22 cellular contexts compared by ENCODE assay signal in the genomic region with DNA sequence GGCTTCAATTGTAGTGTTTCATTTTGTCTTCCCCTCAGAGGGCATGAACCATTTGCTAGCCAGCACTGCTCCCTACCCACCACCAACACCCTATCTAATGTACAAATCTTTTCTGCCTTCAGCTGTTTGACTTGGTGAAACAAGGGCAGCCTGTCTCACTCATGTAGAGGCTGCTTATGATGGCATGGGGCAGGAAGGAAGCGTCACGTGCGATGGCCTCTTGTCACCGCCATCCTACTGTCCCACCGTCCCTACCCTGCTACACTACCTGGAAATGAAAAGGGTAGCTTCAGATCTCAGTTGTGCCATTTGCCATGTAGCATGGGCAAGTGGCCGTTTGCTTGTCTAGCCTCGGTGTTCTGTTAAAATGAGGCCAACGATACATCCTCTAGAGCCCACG. TPM values are rescaled to one million over a fixed set of nuclear protein-coding genes. Genes with fewer than 3 reads are reported as not detected.
DNase-seq lines count a peak whose midpoint lies in the region; ATAC-seq and TF ChIP-seq lines count a peak whose summit lies in the region.
"Had no signal": no experiment of that assay in that cellular context is flagged by ENCODE, and none has a peak within 500 bp of the region (broad histone marks: within the 10 kb centered on the region; RNA-seq: fewer than 3 reads in every experiment).

No MANE protein-coding gene starts in this region.

- peak overlapping the region; percentile 19 for H4K8ac ChIP-seq in mesenchymal stem cell (ENCODE audit: low read length)

- H3K4me3 ChIP-seq in left ventricle myocardium inferior = no peak overlapping the region
- no peak overlapping the region for H3K4me3 ChIP-seq in mesenchymal stem cell (ENCODE audit: insufficient read depth in 1 of 2, low read depth in 1 of 2, low read length in 2 of 2)
- H3K4me3 ChIP-seq: breast epithelium, lower lobe of right lung had no signal

- 89% methylated on average over 9 of the region's 9 CpGs for WGBS in mesenchymal stem cell

- H3K36me3 Mint-ChIP-seq in stimulated activated naive B cell treated with anti-CD40 and anti-IgM and Interleukin-4, amounts not matched to agents 10 μg/mL and 1 μg/mL and 100 μg/mL, for 72 hours = peaks cover 18 to 29% of the 10 kb centered on the region in 2 donors

- no peak for TF ChIP-seq CTCF in left ventricle myocardium inferior (IDR thresholded peaks at IDR 0.05; ENCODE audit: borderline replicate concordance)

- H3K9me3 ChIP-seq in left ventricle myocardium inferior (replicated peaks) = no peaks in the 10 kb centered on the region
- no peaks in the 10 kb centered on the region for H3K9me3 ChIP-seq in mesenchymal stem cell (ENCODE audit: control insufficient read depth, low read length)
- H3K9me3 ChIP-seq: breast epithelium, lower lobe of right lung had no signal

- no peak overlapping the region for H3K9ac ChIP-seq in mesenchymal stem cell (ENCODE audit: low read length)

- no peak overlapping the region for H3K4me2 ChIP-seq in mesenchymal stem cell (ENCODE audit: low read length, poor library complexity, severe bottlenecking)

- no peak overlapping the region for H3K4ac ChIP-seq in mesenchymal stem cell (ENCODE audit: low read depth in 1 of 2, low read length in 2 of 2)

- H3K4me3 Mint-ChIP-seq in stimulated activated naive B cell treated with anti-CD40 and anti-IgM and Interleukin-4, amounts not matched to agents 10 μg/mL and 1 μg/mL and 100 μg/mL, for 72 hours = no peak overlapping the region

- H3K23ac ChIP-seq in mesenchymal stem cell (ENCODE audit: low read length in 2 of 2) = no peak overlapping the region

- peak overlapping the region; percentile 4 for H3K27ac ChIP-seq in left ventricle myocardium inferior (replicated peaks)
- peak overlapping the region; percentile 65 for H3K27ac ChIP-seq in caudate nucleus (ENCODE audit: low read depth, low read length)
- no peak overlapping the region for H3K27ac ChIP-seq in mesenchymal stem cell (ENCODE audit: low read length, poor library complexity, severe bottlenecking)
- H3K27ac ChIP-seq: lower lobe of right lung, RWPE1 had no signal

- no peak overlapping the region for H3K27ac Mint-ChIP-seq in stimulated activated naive B cell treated with anti-CD40 and anti-IgM and Interleukin-4, amounts not matched to agents 10 μg/mL and 1 μg/mL and 100 μg/mL, for 72 hours
- H3K27ac Mint-ChIP-seq: stimulated activated naive CD8-positive, alpha-beta T cell treated with anti-CD3 and anti-CD28 coated beads, Interleukin-15, amount 100 ng/mL, for 72 hours had no signal

- H3K4me1 ChIP-seq in left ventricle myocardium inferior (peaks cover 41% of the 10 kb centered on the region), mesenchymal stem cell (ENCODE audit: control insufficient read depth, insufficient read depth, low read depth, low read length) (peaks cover 8% of the 10 kb centered on the region)

- ATAC-seq in Right ventricle myocardium inferior (no peak), HG02884 (IDR thresholded peaks at IDR 0.05; ENCODE audit: unreplicated experiment) (no peak), HG03135 (IDR thresholded peaks at IDR 0.05; ENCODE audit: unreplicated experiment) (no peak)
- no peak for ATAC-seq in stimulated activated naive B cell treated with anti-CD40 and anti-IgM and Interleukin-4, amounts not matched to agents 10 μg/mL and 1 μg/mL and 100 μg/mL, for 72 hours (replicated peaks)

- H4K91ac ChIP-seq in mesenchymal stem cell (ENCODE audit: low read length) = no peak overlapping the region

- no peaks in the 10 kb centered on the region for H3K9me3 Mint-ChIP-seq in stimulated activated naive B cell treated with anti-CD40 and anti-IgM and Interleukin-4, amounts not matched to agents 10 μg/mL and 1 μg/mL and 100 μg/mL, for 72 hours
- H3K9me3 Mint-ChIP-seq: stimulated activated naive CD8-positive, alpha-beta T cell treated with anti-CD3 and anti-CD28 coated beads, Interleukin-15, amount 100 ng/mL, for 72 hours had no signal

- no peak overlapping the region for H3K14ac ChIP-seq in mesenchymal stem cell (ENCODE audit: low read length in 2 of 2)

- H3K79me1 ChIP-seq in mesenchymal stem cell (replicated peaks; ENCODE audit: low read length, poor library complexity, severe bottlenecking) = peaks cover 19% of the 10 kb centered on the region

- no peak overlapping the region for H2BK120ac ChIP-seq in mesenchymal stem cell (ENCODE audit: low read depth, low read length)

- H3K27me3 Mint-ChIP-seq in stimulated activated naive B cell treated with anti-CD40 and anti-IgM and Interleukin-4, amounts not matched to agents 10 μg/mL and 1 μg/mL and 100 μg/mL, for 72 hours = no peaks in the 10 kb centered on the region
- H3K27me3 Mint-ChIP-seq: stimulated activated naive CD8-positive, alpha-beta T cell treated with anti-CD3 and anti-CD28 coated beads, Interleukin-15, amount 100 ng/mL, for 72 hours had no signal

- no peak overlapping the region for H2AFZ ChIP-seq in mesenchymal stem cell (ENCODE audit: low read depth, low read length)

- intact Hi-C loops in left ventricle myocardium inferior (cut with micrococcal nuclease) (no loop called here), Right ventricle myocardium inferior (cut with DNase I) (loop anchor here (10.0 kb wide), 3 partner anchors 494 to 1004 kb away; a partner anchor contains a TSS)

- H2BK15ac ChIP-seq in mesenchymal stem cell (ENCODE audit: low read depth, poor library complexity, severe bottlenecking) = no peak overlapping the region

- H2BK12ac ChIP-seq in mesenchymal stem cell (ENCODE audit: low read length in 2 of 2) = no peak overlapping the region

- peaks cover 25% of the 10 kb centered on the region for H3K36me3 ChIP-seq in left ventricle myocardium inferior
- peaks cover 24 to 35% of the 10 kb centered on the region in 2 experiments for H3K36me3 ChIP-seq in mesenchymal stem cell (ENCODE audit: control insufficient read depth in 1 of 2, insufficient read depth in 2 of 2, low read depth in 1 of 2, low read length in 2 of 2)
- H3K36me3 ChIP-seq: breast epithelium had no signal

- H3K27me3 ChIP-seq in left ventricle myocardium inferior (ENCODE audit: low read depth) (no peaks in the 10 kb centered on the region), mesenchymal stem cell (ENCODE audit: control insufficient read depth in 1 of 2, insufficient read depth in 1 of 2, low read length in 2 of 2) (no peaks in the 10 kb centered on the region)
- H3K27me3 ChIP-seq: breast epithelium had no signal

- no peak overlapping the region for H2BK5ac ChIP-seq in mesenchymal stem cell (ENCODE audit: low read depth, low read length, poor library complexity, severe bottlenecking)

- H3K18ac ChIP-seq in mesenchymal stem cell (ENCODE audit: low read depth in 1 of 2, low read length in 2 of 2) = no peak overlapping the region

- no peak overlapping the region for H2AK5ac ChIP-seq in mesenchymal stem cell (ENCODE audit: low read length, severe bottlenecking)

- DNase-seq in left ventricle myocardium inferior (no peak), Right ventricle myocardium inferior (ENCODE audit: missing footprints) (no peak), caudate nucleus (lab: John Stamatoyannopoulos, UW) (no peak), mesenchymal stem cell (no peak), NCI-H2029 treated with DMSO at 0.1 percent for 48 hours (lab: John Stamatoyannopoulos, UW) (no peak)
- DNase-seq in stimulated activated naive B cell treated with anti-CD40 and anti-IgM and Interleukin-4, amounts not matched to agents 10 μg/mL and 1 μg/mL and 100 μg/mL, for 72 hours = no peak
- DNase-seq: cortex of kidney, kidney, NCI-H187 had no signal

- peaks cover 10 to 18% of the 10 kb centered on the region in 2 donors for H3K4me1 Mint-ChIP-seq in stimulated activated naive B cell treated with anti-CD40 and anti-IgM and Interleukin-4, amounts not matched to agents 10 μg/mL and 1 μg/mL and 100 μg/mL, for 72 hours

RNA-seq across cellular contexts. Expression of a gene that starts 29.9 kb away (rescaled TPM):
- not detected for total RNA-seq in left ventricle myocardium inferior
- total RNA-seq in Right ventricle myocardium inferior = not detected
- 0.01 TPM for polyA plus RNA-seq in mesenchymal stem cell (2013, experiment 1 of 2)
- polyA plus RNA-seq in mesenchymal stem cell (2013, experiment 2 of 2) = 0.01 TPM
- total RNA-seq: A172, breast epithelium, fibroblast of lung, glomerular endothelial cell, H1, kidney, LHCN-M2, lower lobe of right lung, posterior vena cava, sciatic nerve had no signal
- polyA plus RNA-seq: fibroblast of lung had no signal
